ENCODE assay signal across 23 cellular contexts in the genomic region with DNA sequence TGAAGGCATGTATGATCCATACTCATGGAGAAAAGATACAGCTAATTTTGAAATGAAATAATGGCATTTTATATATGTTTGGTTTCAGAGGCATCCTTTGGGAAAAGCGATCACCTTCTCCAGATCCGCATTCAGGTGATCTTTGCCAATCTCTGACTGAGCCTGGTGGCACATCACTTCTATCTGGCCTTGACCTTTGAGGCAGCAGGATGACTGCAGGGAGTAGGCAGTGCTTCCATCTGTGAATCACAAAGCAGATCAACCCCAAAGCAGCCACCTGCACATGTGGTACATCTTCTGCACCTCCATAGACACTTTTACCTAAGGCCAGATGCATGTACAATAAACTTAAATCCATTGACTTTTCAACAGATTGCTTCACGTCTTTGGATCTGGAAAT.
"Had no signal": no experiment of that assay in that cellular context is flagged by ENCODE, and none has a peak within 500 bp of the region (broad histone marks: within the 10 kb centered on the region; RNA-seq: fewer than 3 reads in every experiment).

No MANE protein-coding gene starts in this region.

- ATAC-seq: foreskin keratinocyte; left cardiac atrium; naive thymus-derived CD4-positive, alpha-beta T cell; right cardiac atrium; stimulated activated effector memory CD8-positive, alpha-beta T cell treated with anti-CD3 and anti-CD28 coated beads, Interleukin-12 subunit alpha, Interleukin-12 subunit beta, amount 100 ng/mL, for 72 hours; stimulated activated naive CD8-positive, alpha-beta T cell treated with anti-CD3 and anti-CD28 coated beads, Interleukin-15, Interleukin-2, amounts not matched to agents 100 U/mL and 50 U/mL, for 24 hours had no signal

- H3K4me3 ChIP-seq: colonic mucosa, left ventricle myocardium inferior, suprapubic skin, tibial artery, upper lobe of left lung, uterus had no signal

- FAIRE-seq: endothelial cell of umbilical vein, keratinocyte had no signal

- H3K9me3 ChIP-seq: colonic mucosa, left ventricle myocardium inferior, neutrophil, suprapubic skin, tibial artery, upper lobe of left lung, uterus had no signal

- DNase-seq: colonic mucosa; dermis blood vessel endothelial cell; effector CD4-positive, alpha-beta T cell; endodermal cell; erythroblast; foreskin keratinocyte; immature natural killer cell; left cardiac atrium; left ventricle myocardium inferior; mammary epithelial cell; naive thymus-derived CD4-positive, alpha-beta T cell; right cardiac atrium; stimulated activated CD4-positive, alpha-beta T cell treated with anti-CD3 and anti-CD28 coated beads, Interleukin-4, amount 100 ng/mL, for 1 hour; stimulated activated CD8-positive, alpha-beta memory T cell treated with anti-CD3 and anti-CD28 coated beads, Interleukin-4, amount 100 ng/mL, for 48 hours; stimulated activated naive CD8-positive, alpha-beta T cell treated with anti-CD3 and anti-CD28 coated beads, Interleukin-15, Interleukin-2, amounts not matched to agents 100 U/mL and 50 U/mL, for 24 hours; tibial artery; upper lobe of left lung; uterus had no signal

- H3K27ac ChIP-seq: colonic mucosa, foreskin keratinocyte, neutrophil, suprapubic skin, tibial artery, uterus had no signal

- H3K27me3 ChIP-seq: colonic mucosa, foreskin keratinocyte, neutrophil, suprapubic skin, tibial artery, upper lobe of left lung, uterus had no signal

- H3K4me1 ChIP-seq: colonic mucosa, foreskin keratinocyte had no signal

- H3K36me3 ChIP-seq: colonic mucosa, left ventricle myocardium inferior, neutrophil, suprapubic skin, tibial artery, upper lobe of left lung, uterus had no signal
